ENCODE assay signal across 15 cellular contexts in the genomic region with DNA sequence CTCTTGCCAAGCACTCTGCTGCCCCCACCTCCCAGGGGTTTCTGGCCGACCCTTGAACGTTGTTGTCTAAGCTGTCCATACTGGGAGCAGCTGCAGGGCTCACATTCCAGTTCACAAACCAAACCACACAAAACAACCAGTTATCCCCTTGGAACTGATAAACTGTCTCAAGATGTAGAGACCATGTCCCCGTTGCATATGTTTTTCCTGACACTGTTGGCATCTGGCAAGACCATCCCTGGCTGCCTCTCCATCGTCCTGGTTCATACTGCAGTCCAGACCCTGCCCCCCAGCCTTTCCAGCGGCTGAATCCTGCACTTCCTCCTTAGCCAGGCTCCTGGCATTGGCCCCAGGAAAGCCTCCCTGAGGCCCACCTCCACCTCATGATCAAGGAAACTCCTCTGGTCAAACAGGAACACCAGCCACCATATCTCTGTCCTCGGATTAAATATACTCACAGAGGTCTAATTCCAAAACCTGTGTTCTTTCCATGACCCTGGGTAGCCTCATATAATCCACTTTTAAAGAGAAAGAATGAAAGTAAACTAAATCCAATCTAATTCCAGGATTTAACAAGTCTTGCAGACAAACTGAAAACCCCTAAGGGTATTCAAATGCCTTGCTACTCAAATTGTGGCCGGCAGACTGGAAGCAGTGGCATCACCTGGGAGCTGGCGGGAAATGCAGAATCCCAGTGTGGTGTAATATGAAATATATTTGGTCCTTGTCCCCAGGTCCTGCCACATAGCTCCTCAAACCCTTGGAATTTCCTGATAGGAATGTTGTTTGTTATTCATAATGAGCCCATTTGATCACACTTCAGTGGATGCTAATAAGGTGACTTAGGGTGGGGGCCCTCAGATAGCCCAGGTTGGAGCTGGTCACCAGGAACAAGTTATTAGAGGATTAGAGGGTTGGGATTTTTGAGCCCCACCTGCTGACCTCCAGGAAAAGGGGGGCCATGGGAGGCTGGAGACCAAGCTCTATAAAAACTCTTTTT. TPM values are rescaled to one million over a fixed set of nuclear protein-coding genes. Genes with fewer than 3 reads are reported as not detected.
"Had no signal": no experiment of that assay in that cellular context is flagged by ENCODE, and none has a peak within 500 bp of the region (broad histone marks: within the 10 kb centered on the region; RNA-seq: fewer than 3 reads in every experiment).

No MANE protein-coding gene starts in this region.

- H3K4me1 Mint-ChIP-seq: activated T-helper 17 cell treated with anti-CD3 and anti-CD28 coated beads, Interleukin-2, amount 50 U/mL, for 72 hours had no signal

- H3K27ac Mint-ChIP-seq: activated T-helper 17 cell treated with anti-CD3 and anti-CD28 coated beads, Interleukin-2, amount 50 U/mL, for 72 hours; nephron progenitor cell had no signal

- H3K9me3 Mint-ChIP-seq: activated T-helper 17 cell treated with anti-CD3 and anti-CD28 coated beads, Interleukin-2, amount 50 U/mL, for 72 hours; nephron progenitor cell had no signal

- H3K9me3 ChIP-seq: left ventricle myocardium inferior, thoracic aorta had no signal

- DNase-seq: activated CD4-positive, alpha-beta T cell treated with anti-CD3 and anti-CD28 coated beads for 1 hour; activated CD4-positive, alpha-beta T cell treated with anti-CD3 and anti-CD28 coated beads, Interleukin-2, amount 50 U/mL, for 4 hours; activated naive CD4-positive, alpha-beta T cell treated with Interleukin-2 at 50 U/mL for 16 hours; anterior cingulate cortex; cerebellar nuclear complex; erythroblast; left ventricle myocardium inferior; nephron progenitor cell; stimulated activated CD4-positive, alpha-beta T cell treated with anti-CD3 and anti-CD28 coated beads, Interleukin-1b, Interleukin-23, amount 100 ng/mL, for 48 hours; T-helper 1 cell; T1000 had no signal

- H3K36me3 ChIP-seq: left ventricle myocardium inferior, thoracic aorta had no signal

- H3K4me3 ChIP-seq: left ventricle myocardium inferior, thoracic aorta had no signal

- H3K4me3 Mint-ChIP-seq: activated T-helper 17 cell treated with anti-CD3 and anti-CD28 coated beads, Interleukin-2, amount 50 U/mL, for 72 hours; nephron progenitor cell had no signal

- H3K27ac ChIP-seq: left ventricle myocardium inferior, thoracic aorta had no signal

- ATAC-seq: activated T-helper 17 cell treated with anti-CD3 and anti-CD28 coated beads, Interleukin-2, amount 50 U/mL, for 72 hours; sciatic nerve had no signal

RNA-seq across cellular contexts. Expression of a gene that starts 14.2 kb away (rescaled TPM):
- total RNA-seq: pulmonary artery endothelial cell had no signal
